Comparison of ENCODE assay signal across 9 cellular contexts in the genomic region with DNA sequence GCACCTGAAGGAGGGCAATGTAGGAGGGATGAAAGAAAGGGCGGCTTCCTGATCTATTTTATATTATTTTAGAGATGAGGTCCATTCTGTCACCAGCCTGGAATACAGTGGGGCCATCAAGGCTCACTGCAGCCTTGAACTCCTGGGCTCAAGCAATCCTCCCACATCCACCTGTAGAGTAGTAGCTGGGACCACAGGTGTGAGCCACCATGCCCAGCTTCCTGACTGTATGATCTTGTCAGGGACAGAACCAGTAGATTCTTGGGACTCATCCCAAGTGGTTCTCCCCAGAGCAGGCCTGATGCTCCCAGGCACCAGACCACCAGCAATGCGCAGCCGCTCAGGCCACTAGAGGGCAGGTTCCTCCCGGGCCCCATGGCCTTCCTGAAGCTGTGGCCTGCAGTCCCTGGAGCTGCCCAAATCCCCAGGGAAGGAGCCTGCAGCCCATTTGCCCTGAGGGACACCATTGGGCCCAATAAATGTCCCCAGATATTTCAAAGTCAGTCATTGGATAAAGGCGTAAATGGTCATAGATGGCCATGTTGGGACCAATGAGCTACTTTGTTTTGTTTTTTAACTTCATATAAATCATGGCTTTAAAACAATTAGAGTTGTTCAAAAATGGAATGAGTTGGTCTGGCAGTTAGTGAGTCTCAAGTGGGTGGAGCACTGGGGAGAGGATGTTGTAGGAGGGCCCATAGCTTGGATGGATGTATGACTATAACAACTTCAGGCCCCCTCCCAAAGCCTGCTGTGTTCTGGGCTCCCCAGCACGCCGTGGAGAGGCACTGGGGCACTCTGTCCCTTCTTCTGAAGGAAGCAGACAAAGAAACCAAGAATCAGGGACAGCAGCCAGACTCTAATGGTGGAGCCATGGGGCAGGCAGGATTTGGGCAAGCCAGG. TPM values are rescaled to one million over a fixed set of nuclear protein-coding genes. Genes with fewer than 3 reads are reported as not detected.
DNase-seq lines count a peak whose midpoint lies in the region; ATAC-seq, FAIRE-seq and TF ChIP-seq lines count a peak whose summit lies in the region.
"Had no signal": no experiment of that assay in that cellular context is flagged by ENCODE, and none has a peak within 500 bp of the region (broad histone marks: within the 10 kb centered on the region; RNA-seq: fewer than 3 reads in every experiment).

No MANE protein-coding gene starts in this region.

- H3K79me2 ChIP-seq in K562 (ENCODE audit: control insufficient read depth, insufficient read depth, low read length) = no peaks in the 10 kb centered on the region

- TF ChIP-seq CTCF in HFF-Myc (IDR thresholded peaks at IDR 0.05; ENCODE audit: low read depth, low read length, missing control alignments) (peak; percentile 99), K562 (IDR thresholded peaks at IDR 0.05 in 2 of 3, conservative IDR thresholded peaks at IDR 0.05 in 1 of 3; ENCODE audit: insufficient read depth in 2 of 3, low read depth in 1 of 3, low read length in 3 of 3) (peak; percentile 80 to 88 (median 84))

- DNase-seq in Caki2 (ENCODE audit: low read depth) (peak; percentile 42), HFF-Myc (ENCODE audit: extremely low read depth, low read depth) (peak; percentile 25), K562 (ENCODE audit: extremely low read depth in 1 of 4, low spot score in 3 of 4) (peak; percentile 66 to 79 (median 74)), iPS-NIHi11 (ENCODE audit: low spot score) (peak; percentile 91)
- peak; percentile 14 to 25 for DNase-seq in stimulated activated CD8-positive, alpha-beta memory T cell treated with anti-CD3 and anti-CD28 coated beads, Interleukin-2, amount 100 ng/mL, for 48 hours (ENCODE audit: low read depth in 2 of 2)

- no TSS peak for BruUV-seq in K562 (replicated peaks; lab: Mats Ljungman, UMichigan)

- intact Hi-C loops in K562 (cut with micrococcal nuclease) = loop anchor here (1.0 kb wide), 1 partner anchor 105 kb away; no protein-coding TSS in a partner anchor

- peaks cover 0 to 6% of the 10 kb centered on the region in 2 experiments; a peak in 2 of 5 replicates for H3K4me1 ChIP-seq in K562 (replicated peaks in 1 of 2; ENCODE audit: control insufficient read depth in 2 of 2, insufficient read depth in 2 of 2, low read length in 2 of 2)

- H3K27ac ChIP-seq in K562 (ENCODE audit: extremely low read depth, low read depth, low read length) = no peak overlapping the region

- H3K36me3 ChIP-seq in K562 (ENCODE audit: control insufficient read depth, insufficient read depth, low read length) = no peaks in the 10 kb centered on the region

- no peak overlapping the region for H3K4me2 ChIP-seq in K562 (ENCODE audit: insufficient read depth, low read length)

- no peaks in the 10 kb centered on the region for H3K9me1 ChIP-seq in K562 (ENCODE audit: control insufficient read depth, insufficient read depth, low read length)

- TF ChIP-seq POLR2A in K562 (conservative IDR thresholded peaks at IDR 0.05) = no peak

- peak; percentile 92 for TF ChIP-seq RAD21 in K562 (CRISPR knock-in tag; conservative IDR thresholded peaks at IDR 0.05 in 1 of 2, IDR thresholded peaks at IDR 0.05 in 1 of 2)

- no peaks in the 10 kb centered on the region for H3K9me3 ChIP-seq in K562 (replicated peaks; ENCODE audit: control insufficient read depth, insufficient read depth, low read depth, low read length)

- H4K20me1 ChIP-seq in K562 (replicated peaks; ENCODE audit: control insufficient read depth, insufficient read depth, low read length) = peaks cover 16% of the 10 kb centered on the region; the same call in 1 of the 2 replicates

- TF ChIP-seq EP300 in K562 (IDR thresholded peaks at IDR 0.05; ENCODE audit: low read length) = no peak

- POLR2A ChIA-PET in K562 (lab: Yijun Ruan, JAX) = interaction anchor here (0.5 to 0.8 kb wide), 3 partner anchors 9 to 246 kb away, joined by 3 read pairs; no protein-coding TSS in a partner anchor

- WGBS in K562 (ENCODE audit: insufficient coverage, low coverage, missing lambda C conversion rate) = 3% methylated on average over 7 of the region's 7 CpGs

- H3K4me3 ChIP-seq in HFF-Myc (replicated peaks; ENCODE audit: low read depth, low read length) = no peak overlapping the region
- H3K4me3 ChIP-seq in K562 = no peak overlapping the region
- H3K4me3 ChIP-seq: skin epidermis had no signal

- H2AFZ ChIP-seq in K562 (ENCODE audit: low read depth, low read length) = no peak overlapping the region

- CTCF ChIA-PET in K562 (lab: Yijun Ruan, JAX; ENCODE audit: low intra/inter-chr PET ratio) = interaction anchor here (0.8 to 1.8 kb wide), 3 partner anchors 105 to 549 kb away, joined by 4 to 22 read pairs (median 4); no protein-coding TSS in a partner anchor

- FAIRE-seq in K562 (lab: Jason Lieb, UNC) = peak; percentile 92

- peak; percentile 92 for ATAC-seq in K562
- no peak for ATAC-seq in GM21390 (IDR thresholded peaks at IDR 0.05; ENCODE audit: unreplicated experiment)
- no peak for ATAC-seq in GM19023 (IDR thresholded peaks at IDR 0.05; ENCODE audit: unreplicated experiment)

- peaks cover 38 to 93% of the 10 kb centered on the region in 2 experiments; a peak in 4 of 5 replicates for H3K27me3 ChIP-seq in K562 (ENCODE audit: control insufficient read depth in 2 of 2, insufficient read depth in 2 of 2, low read length in 2 of 2)

- in situ Hi-C loops in Caki2 (cut with HindIII; ENCODE audit: low pct_unique_long_range_greater_than_20kb, low sequenced_read_pairs) (no loop called here), K562 (cut with MboI) (no loop called here)

- 0 out of 4 replicates have a peak overlapping the region, but pooled peaks of 1 of the 2 experiments have one; percentile 14 for H3K9ac ChIP-seq in K562 (ENCODE audit: insufficient read depth in 1 of 2, low read depth in 2 of 2, low read length in 2 of 2)

TF ChIP-seq in PFSK-1, 5 proteins besides CTCF, POLR2A, EP300 and RAD21 (continues in another document):
- peak; percentile 53 for TF ChIP-seq FOXP2 (optimal IDR thresholded peaks at IDR 0.05; ENCODE audit: borderline replicate concordance, extremely low read depth, extremely low read length, insufficient read depth)
- TF ChIP-seq SIN3A (IDR thresholded peaks at IDR 0.05; ENCODE audit: borderline replicate concordance, insufficient read depth, low read length) = no peak

TF ChIP-seq in K562, 482 proteins besides CTCF, POLR2A, EP300 and RAD21 (continues in another document):
- TF ChIP-seq BHLHE40 (IDR thresholded peaks at IDR 0.05; ENCODE audit: low read length) (peak; percentile 27; the same call in 1 of the 2 replicates), MTA3 (IDR thresholded peaks at IDR 0.05; ENCODE audit: borderline replicate concordance) (no peak), MAZ (CRISPR knock-in tag; conservative IDR thresholded peaks at IDR 0.05 in 1 of 2, IDR thresholded peaks at IDR 0.05 in 1 of 2) (peak in 1 of 2 experiments; percentile 25; a peak in 1 of 4 replicates), TEAD1 (CRISPR knock-in tag; IDR thresholded peaks at IDR 0.05) (0 out of 4 replicates have a peak, but pooled peaks of 1 of the 2 experiments have one; percentile 39), RB1 (IDR thresholded peaks at IDR 0.05; ENCODE audit: low read depth) (peak; percentile 50; the same call in 1 of the 2 replicates), SMC3 (conservative IDR thresholded peaks at IDR 0.05; ENCODE audit: insufficient read depth, low read depth, low read length) (peak; percentile 64; the same call in 1 of the 2 replicates)
- TF ChIP-seq, protein P1, sequence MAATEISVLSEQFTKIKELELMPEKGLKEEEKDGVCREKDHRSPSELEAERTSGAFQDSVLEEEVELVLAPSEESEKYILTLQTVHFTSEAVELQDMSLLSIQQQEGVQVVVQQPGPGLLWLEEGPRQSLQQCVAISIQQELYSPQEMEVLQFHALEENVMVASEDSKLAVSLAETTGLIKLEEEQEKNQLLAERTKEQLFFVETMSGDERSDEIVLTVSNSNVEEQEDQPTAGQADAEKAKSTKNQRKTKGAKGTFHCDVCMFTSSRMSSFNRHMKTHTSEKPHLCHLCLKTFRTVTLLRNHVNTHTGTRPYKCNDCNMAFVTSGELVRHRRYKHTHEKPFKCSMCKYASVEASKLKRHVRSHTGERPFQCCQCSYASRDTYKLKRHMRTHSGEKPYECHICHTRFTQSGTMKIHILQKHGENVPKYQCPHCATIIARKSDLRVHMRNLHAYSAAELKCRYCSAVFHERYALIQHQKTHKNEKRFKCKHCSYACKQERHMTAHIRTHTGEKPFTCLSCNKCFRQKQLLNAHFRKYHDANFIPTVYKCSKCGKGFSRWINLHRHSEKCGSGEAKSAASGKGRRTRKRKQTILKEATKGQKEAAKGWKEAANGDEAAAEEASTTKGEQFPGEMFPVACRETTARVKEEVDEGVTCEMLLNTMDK (IDR thresholded peaks at IDR 0.05; ENCODE audit: borderline replicate concordance, insufficient read depth, low read depth, low read length, poor library complexity, severe bottlenecking) = peak; percentile 70

RNA-seq across cellular contexts. Expression of a gene that starts 44.7 kb away (rescaled TPM):
- total RNA-seq in Caki2 (2014; rRNA removed; shearing (Covaris generic); ENCODE audit: low replicate concordance) = 8.5 TPM in 1 of 2 replicates, not detected in the other
- not detected for polyA plus RNA-seq in PFSK-1 (2012; ENCODE audit: insufficient read length, low read depth)
- total RNA-seq in K562 (2011; cell fraction: chromatin; rRNA removed; ENCODE audit: low replicate concordance) = not detected in 2 replicates
- not detected in 2 replicates for total RNA-seq in K562 (2011; cell fraction: nucleolus; rRNA removed)
- not detected in 2 replicates for total RNA-seq in K562 (2011; cell fraction: nucleoplasm; rRNA removed)
- total RNA-seq in K562 (2014; rRNA removed) = not detected in 2 replicates
- not detected in 2 replicates for total RNA-seq in K562 (2014; rRNA removed; fragmentation: Illumina TruSeq; extraction: Trizol)
- total RNA-seq in K562 (2015; rRNA removed; fragmentation: Illumina TruSeq; extraction: Trizol) = not detected in 2 replicates
- total RNA-seq in K562 (2021) = not detected in 2 replicates
- not detected in 2 replicates for polyA plus RNA-seq in K562 (2011; rRNA removed)
- not detected in 2 replicates for polyA plus RNA-seq in K562 (2011; cell fraction: cytosol; rRNA removed)
- not detected in 2 replicates for polyA plus RNA-seq in K562 (2011; cell fraction: nucleus; rRNA removed)
- 0.16 TPM in 1 of 2 replicates, not detected in the other for polyA plus RNA-seq in K562 (2012)
- not detected in 2 replicates for polyA plus RNA-seq in K562 (2014; fragmentation: Illumina TruSeq; extraction: Trizol)
- polyA plus RNA-seq in K562 (2014; fragmentation: Nextera tagmentation; extraction: Ambion mirVana) = not detected
- not detected in 2 replicates for polyA plus RNA-seq in K562 (2014; rRNA removed)
- not detected in 2 replicates for polyA minus RNA-seq in K562 (2011; rRNA and poly(A)+ RNA removed)
- polyA minus RNA-seq in K562 (2011; cell fraction: cytosol; rRNA and poly(A)+ RNA removed) = not detected in 2 replicates
- polyA minus RNA-seq in K562 (2011; cell fraction: nucleus; rRNA and poly(A)+ RNA removed) = not detected in 2 replicates

Comparison
In these comparisons a context has a peak if more than half of its experiments do, and no peak if none do; other contexts are left out.
1. DNase-seq: peak in every context shown above with its lines; median percentile 91 in iPS-NIHi11; 74 in K562; 42 in Caki2; 25 in HFF-Myc; 20 in stimulated activated CD8-positive, alpha-beta memory T cell treated with anti-CD3 and anti-CD28 coated beads, Interleukin-2, amount 100 ng/mL, for 48 hours.